In the genomic region with DNA sequence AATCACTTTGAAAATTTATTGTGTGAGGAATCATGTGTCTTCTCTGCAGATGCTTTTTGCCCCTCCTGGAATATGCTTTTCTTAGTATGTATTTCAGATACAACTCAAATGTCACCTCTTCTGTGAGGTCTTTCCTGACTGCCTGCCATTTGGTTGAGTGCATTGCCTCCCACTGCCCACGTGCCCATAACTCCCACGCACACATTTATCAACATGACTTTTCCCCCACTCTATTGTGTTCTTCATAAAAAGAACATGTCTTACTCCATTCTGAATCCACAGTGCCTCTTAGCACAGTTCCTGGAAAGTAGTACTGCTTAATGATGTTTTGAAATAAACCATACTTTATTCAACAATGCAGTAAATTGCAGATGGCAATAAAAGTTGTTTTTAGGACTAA, we compare ENCODE assay signal across 7 cellular contexts. TPM values are rescaled to one million over a fixed set of nuclear protein-coding genes. Genes with fewer than 3 reads are reported as not detected.
DNase-seq lines count a peak whose midpoint lies in the region; ATAC-seq, FAIRE-seq and TF ChIP-seq lines count a peak whose summit lies in the region.
"Not testable (repeated sequence)": the region's sequence is repeated elsewhere in the genome, so short reads cannot be mapped to it uniquely, and the experiment has no call there.

No MANE protein-coding gene starts in this region.

- ATAC-seq in upper lobe of right lung = peak; percentile 39

- not testable (repeated sequence) for H3K36me3 ChIP-seq in astrocyte (ENCODE audit: insufficient read depth, low read length); upper lobe of right lung

- H3K79me2 ChIP-seq in astrocyte (ENCODE audit: insufficient read depth, low read length) = not testable (repeated sequence)

- H2AFZ ChIP-seq in astrocyte (ENCODE audit: low read depth, low read length) = not testable (repeated sequence)

- TF ChIP-seq CTCF in astrocyte (IDR thresholded peaks at IDR 0.05; ENCODE audit: insufficient read depth, low read depth, low read length); fibroblast of villous mesenchyme (IDR thresholded peaks at IDR 0.05; ENCODE audit: insufficient read depth, low read depth, low read length); nephron progenitor cell (IDR thresholded peaks at IDR 0.05); upper lobe of right lung (IDR thresholded peaks at IDR 0.05): not testable (repeated sequence)

- H3K4me3 Mint-ChIP-seq in activated naive CD4-positive, alpha-beta T cell treated with anti-CD3 and anti-CD28 coated beads, Interleukin-2, amount 50 U/mL, for 24 hours; astrocyte (ENCODE audit: unreplicated experiment); nephron progenitor cell: not testable (repeated sequence)

- not testable (repeated sequence) for H3K9ac ChIP-seq in astrocyte (ENCODE audit: low read length)

- peak; percentile 47 for FAIRE-seq in astrocyte (lab: Jason Lieb, UNC)
- peak; percentile 96 for FAIRE-seq in endometrium (lab: Jason Lieb, UNC)

- H3K9me3 ChIP-seq in astrocyte (ENCODE audit: insufficient read depth, low read depth, low read length); upper lobe of right lung: not testable (repeated sequence)

- H3K9me3 Mint-ChIP-seq in activated naive CD4-positive, alpha-beta T cell treated with anti-CD3 and anti-CD28 coated beads, Interleukin-2, amount 50 U/mL, for 24 hours; astrocyte (ENCODE audit: unreplicated experiment): not testable (repeated sequence)
- H3K9me3 Mint-ChIP-seq in nephron progenitor cell = peaks cover 17% of the 10 kb centered on the region

- not testable (repeated sequence) for H3K4me2 ChIP-seq in astrocyte (ENCODE audit: low read length)

- intact Hi-C loops in upper lobe of right lung (cut with DNase I) = loop anchor here (10.0 kb wide), 1 partner anchor 76 kb away; no protein-coding TSS in a partner anchor

- DNase-seq in OCI-M1 (lab: John Stamatoyannopoulos, UW) (peak; percentile 37), fibroblast of villous mesenchyme (ENCODE audit: low read depth) (peak; percentile 53)
- not testable (repeated sequence) for DNase-seq in astrocyte (ENCODE audit: low read depth); nephron progenitor cell; upper lobe of right lung

- H4K20me1 ChIP-seq in astrocyte (ENCODE audit: insufficient read depth, low read length) = not testable (repeated sequence)

- not testable (repeated sequence) for H3K4me3 ChIP-seq in astrocyte (ENCODE audit: insufficient read depth, low read depth, low read length); fibroblast of villous mesenchyme (ENCODE audit: low read depth, low read length); upper lobe of right lung

- H3K4me1 Mint-ChIP-seq in activated naive CD4-positive, alpha-beta T cell treated with anti-CD3 and anti-CD28 coated beads, Interleukin-2, amount 50 U/mL, for 24 hours; astrocyte (ENCODE audit: low read depth, unreplicated experiment): not testable (repeated sequence)
- peaks cover 18% of the 10 kb centered on the region for H3K4me1 Mint-ChIP-seq in nephron progenitor cell

- H3K27me3 ChIP-seq in astrocyte (ENCODE audit: insufficient read depth, low read length); upper lobe of right lung: not testable (repeated sequence)

- H3K27me3 Mint-ChIP-seq in activated naive CD4-positive, alpha-beta T cell treated with anti-CD3 and anti-CD28 coated beads, Interleukin-2, amount 50 U/mL, for 24 hours = peaks cover 17% of the 10 kb centered on the region
- H3K27me3 Mint-ChIP-seq in astrocyte (ENCODE audit: low read depth, unreplicated experiment); nephron progenitor cell (ENCODE audit: low read depth, poor library complexity): not testable (repeated sequence)

- H3K27ac ChIP-seq in astrocyte (ENCODE audit: low read depth, low read length); upper lobe of right lung: not testable (repeated sequence)

- peak overlapping the region; percentile 5 for H3K27ac Mint-ChIP-seq in activated naive CD4-positive, alpha-beta T cell treated with anti-CD3 and anti-CD28 coated beads, Interleukin-2, amount 50 U/mL, for 24 hours
- H3K27ac Mint-ChIP-seq in astrocyte (ENCODE audit: unreplicated experiment) = not testable (repeated sequence)
- peak overlapping the region; percentile 36 for H3K27ac Mint-ChIP-seq in nephron progenitor cell

- H3K36me3 Mint-ChIP-seq in activated naive CD4-positive, alpha-beta T cell treated with anti-CD3 and anti-CD28 coated beads, Interleukin-2, amount 50 U/mL, for 24 hours; astrocyte (ENCODE audit: low read depth, unreplicated experiment): not testable (repeated sequence)
- H3K36me3 Mint-ChIP-seq in nephron progenitor cell (ENCODE audit: low read depth) = peaks cover 26% of the 10 kb centered on the region

- not testable (repeated sequence) for H3K4me1 ChIP-seq in astrocyte (ENCODE audit: insufficient read depth, low read length); upper lobe of right lung

RNA-seq across cellular contexts. Expression of a gene that starts 42.9 kb away (rescaled TPM):
- total RNA-seq in astrocyte (26.2 and 26.9 TPM in 2 replicates), fibroblast of villous mesenchyme (39.6 and 54.8 TPM in 2 replicates), upper lobe of right lung (44.7 TPM)
